11 cellular contexts compared by ENCODE assay signal in genomic region chr16:67165121-67166034, GRCh38. TPM values are rescaled to one million over a fixed set of nuclear protein-coding genes. Genes with fewer than 3 reads are reported as not detected.
DNase-seq lines count a peak whose midpoint lies in the region; ATAC-seq and TF ChIP-seq lines count a peak whose summit lies in the region.
"Had no signal": no experiment of that assay in that cellular context is flagged by ENCODE, and none has a peak within 500 bp of the region (broad histone marks: within the 10 kb centered on the region; RNA-seq: fewer than 3 reads in every experiment).

No MANE protein-coding gene starts in this region.

- no peak overlapping the region for H3K27ac Mint-ChIP-seq in CD8-positive, alpha-beta memory T cell
- no peak overlapping the region for H3K27ac Mint-ChIP-seq in WTC11
- H3K27ac Mint-ChIP-seq: stimulated activated naive CD8-positive, alpha-beta T cell treated with anti-CD3 and anti-CD28 coated beads, Interleukin-15, Interleukin-2, amounts not matched to agents 100 ng/mL and 50 ng/mL, for 24 hours had no signal

- no peaks in the 10 kb centered on the region for H3K36me3 ChIP-seq in CD8-positive, alpha-beta memory T cell (ENCODE audit: insufficient read depth, low read length)
- H3K36me3 ChIP-seq in hepatocyte (replicated peaks; ENCODE audit: insufficient read depth, low read depth) (no peaks in the 10 kb centered on the region), rectal smooth muscle tissue (ENCODE audit: control insufficient read depth, insufficient read depth, low read length) (no peaks in the 10 kb centered on the region)

- H3K27me3 ChIP-seq in CD8-positive, alpha-beta memory T cell (ENCODE audit: insufficient read depth, low read length, poor library complexity, severe bottlenecking) = peaks cover 73% of the 10 kb centered on the region
- peaks cover 75% of the 10 kb centered on the region for H3K27me3 ChIP-seq in hepatocyte
- peaks cover 35% of the 10 kb centered on the region for H3K27me3 ChIP-seq in rectal smooth muscle tissue (ENCODE audit: control insufficient read depth, insufficient read depth, low read length)

- H3K4me3 ChIP-seq in CD8-positive, alpha-beta memory T cell (ENCODE audit: low read length) = no peak overlapping the region
- H3K4me3 ChIP-seq in hepatocyte (no peak overlapping the region), rectal smooth muscle tissue (ENCODE audit: low read length) (peak overlapping the region; percentile 54)

- ATAC-seq in WTC11 (peak; percentile 1; the same call in 1 of the 2 replicates), HG03196 (IDR thresholded peaks at IDR 0.05; ENCODE audit: unreplicated experiment) (no peak), GM21528 (IDR thresholded peaks at IDR 0.05; ENCODE audit: low FRiP score, unreplicated experiment) (no peak)

- H3K9me2 ChIP-seq in hepatocyte (replicated peaks; ENCODE audit: insufficient read depth) = no peaks in the 10 kb centered on the region

- CTCF ChIA-PET in CD8-positive, alpha-beta memory T cell (lab: Charles Lee) = interaction anchor here (3.4 to 17.6 kb wide), 3 partner anchors 10 to 21 kb away, joined by 22 to 205 read pairs (median 80); partner anchors contain the start of genes B3GNT9, EXOC3L1 and MATCAP1
- CTCF ChIA-PET in WTC11 (lab: Charles Lee) = interaction anchor here (0.6 to 15.6 kb wide), 6 partner anchors 9 to 147 kb away, joined by 3 to 386 read pairs (median 4); partner anchors contain the start of genes B3GNT9, FBXL8 and TRADD

- DNase-seq in CD8-positive, alpha-beta memory T cell = no peak
- DNase-seq in WTC11 (ENCODE audit: low spot score) (no peak), hepatocyte (ENCODE audit: low spot score) (no peak), NCI-H146 (lab: John Stamatoyannopoulos, UW) (no peak), NCI-H1417 treated with DMSO at 0.1 percent for 48 hours (lab: John Stamatoyannopoulos, UW) (no peak)
- DNase-seq: GF-D8, NCI-H2029 had no signal

- H3K27ac ChIP-seq in CD8-positive, alpha-beta memory T cell (ENCODE audit: low read depth, low read length) = no peak overlapping the region
- H3K27ac ChIP-seq in hepatocyte (no peak overlapping the region), rectal smooth muscle tissue (ENCODE audit: low read depth, low read length) (peak overlapping the region; percentile 36)

- H3K4me1 Mint-ChIP-seq in CD8-positive, alpha-beta memory T cell = peaks cover 25 to 63% (median 31%) of the 10 kb centered on the region in 3 donors
- peaks cover 38% of the 10 kb centered on the region for H3K4me1 Mint-ChIP-seq in WTC11

- H4K20me1 ChIP-seq in hepatocyte (ENCODE audit: insufficient read depth, poor library complexity, severe bottlenecking) = peaks cover 4% of the 10 kb centered on the region

- POLR2A ChIA-PET in CD8-positive, alpha-beta memory T cell (lab: Charles Lee) = interaction anchor here (1.0 kb wide), 1 partner anchor 10 kb away, joined by 4 read pairs; no protein-coding TSS in a partner anchor
- POLR2A ChIA-PET in WTC11 (lab: Charles Lee) = no interaction called here

- peaks cover 57% of the 10 kb centered on the region for H3K4me1 ChIP-seq in CD8-positive, alpha-beta memory T cell (ENCODE audit: insufficient read depth, low read length)
- H3K4me1 ChIP-seq in hepatocyte (ENCODE audit: insufficient read depth) (peaks cover 47% of the 10 kb centered on the region), rectal smooth muscle tissue (ENCODE audit: control insufficient read depth, insufficient read depth, low read length) (peaks cover 16% of the 10 kb centered on the region)

- H3K4me3 Mint-ChIP-seq in CD8-positive, alpha-beta memory T cell = peak overlapping the region in 4 of 7 donors; percentile 28 to 81 (median 46)
- H3K4me3 Mint-ChIP-seq in WTC11 = peak overlapping the region; percentile 65
- H3K4me3 Mint-ChIP-seq: stimulated activated naive CD8-positive, alpha-beta T cell treated with anti-CD3 and anti-CD28 coated beads, Interleukin-15, Interleukin-2, amounts not matched to agents 100 ng/mL and 50 ng/mL, for 24 hours had no signal

- no peaks in the 10 kb centered on the region for H3K9me3 ChIP-seq in CD8-positive, alpha-beta memory T cell (ENCODE audit: low read length)
- no peaks in the 10 kb centered on the region for H3K9me3 ChIP-seq in hepatocyte (ENCODE audit: low read depth)

- peak overlapping the region; percentile 90 for H3K4me2 ChIP-seq in hepatocyte

- peak overlapping the region; percentile 26 for H2AFZ ChIP-seq in hepatocyte

- peaks cover 59 to 66% of the 10 kb centered on the region in 2 donors for H3K27me3 Mint-ChIP-seq in CD8-positive, alpha-beta memory T cell
- H3K27me3 Mint-ChIP-seq in WTC11 (ENCODE audit: low read depth) = peaks cover 96% of the 10 kb centered on the region

- H3K9ac ChIP-seq in rectal smooth muscle tissue (ENCODE audit: low read length) = no peak overlapping the region

- no peak for TF ChIP-seq CTCF in WTC11 (IDR thresholded peaks at IDR 0.05)
- no peak for TF ChIP-seq CTCF in hepatocyte (IDR thresholded peaks at IDR 0.05; ENCODE audit: poor library complexity)

- no peaks in the 10 kb centered on the region for H3K36me3 Mint-ChIP-seq in CD8-positive, alpha-beta memory T cell
- peaks cover 2% of the 10 kb centered on the region; the same call in 1 of the 2 replicates for H3K36me3 Mint-ChIP-seq in WTC11

- 9% methylated on average over 67 of the region's 80 CpGs for WGBS in hepatocyte (ENCODE audit: low lambda C conversion rate, missing lambda C conversion rate)

- peaks cover 0 to 2% (median 0%) of the 10 kb centered on the region in 5 donors for H3K9me3 Mint-ChIP-seq in CD8-positive, alpha-beta memory T cell
- H3K9me3 Mint-ChIP-seq in WTC11 = no peaks in the 10 kb centered on the region
- H3K9me3 Mint-ChIP-seq: stimulated activated naive CD8-positive, alpha-beta T cell treated with anti-CD3 and anti-CD28 coated beads, Interleukin-15, Interleukin-2, amounts not matched to agents 100 ng/mL and 50 ng/mL, for 24 hours had no signal

- no peaks in the 10 kb centered on the region for H3K79me2 ChIP-seq in hepatocyte

TF ChIP-seq in WTC11, 78 proteins besides CTCF, POLR2A, EP300 and RAD21 (continues in another document):
- no peak for TF ChIP-seq ZNF396 (CRISPR knock-in tag; IDR thresholded peaks at IDR 0.05; ENCODE audit: borderline replicate concordance)
- TF ChIP-seq ARID4B (CRISPR knock-in tag; IDR thresholded peaks at IDR 0.05; ENCODE audit: borderline replicate concordance) = 0 out of 2 replicates have a peak, but pooled peaks have one; percentile 61
- TF ChIP-seq IRF1 (CRISPR knock-in tag; IDR thresholded peaks at IDR 0.05) = peak; percentile 22; the same call in 1 of the 2 replicates

RNA-seq across cellular contexts. Expression of gene HSF4, which starts 0.8 kb away (rescaled TPM):
- total RNA-seq in CD8-positive, alpha-beta memory T cell = 10 to 100 TPM; 11.6 to 13.3 TPM
- polyA plus RNA-seq in CD8-positive, alpha-beta memory T cell = not detected
- total RNA-seq in WTC11 (2021) (2.2 to 2.5 TPM (median 2.3 TPM) in 3 replicates), hepatocyte (3.2 and 5.5 TPM in 2 replicates)
- 8.5 and 15.7 TPM in 2 replicates for polyA plus RNA-seq in hepatocyte

RNA-seq across cellular contexts. Expression of gene NOL3, which starts 5.0 kb away (rescaled TPM):
- total RNA-seq in CD8-positive, alpha-beta memory T cell = 1 to 10 TPM; 2.1 to 2.3 TPM
- 0.91 TPM for polyA plus RNA-seq in CD8-positive, alpha-beta memory T cell
- total RNA-seq in WTC11 (2021) = 8.5 to 10.6 TPM (median 9.7 TPM) in 3 replicates
- 8.1 and 9.3 TPM in 2 replicates for total RNA-seq in hepatocyte
- polyA plus RNA-seq in hepatocyte = 10.9 and 11.0 TPM in 2 replicates

RNA-seq across cellular contexts. Expression of gene FBXL8, which starts 5.6 kb away (rescaled TPM):
- 10 to 100 TPM; 10.5 to 14.3 TPM for total RNA-seq in CD8-positive, alpha-beta memory T cell
- polyA plus RNA-seq in CD8-positive, alpha-beta memory T cell = 11.6 TPM
- total RNA-seq in WTC11 (2021) (1.1 to 1.2 TPM (median 1.1 TPM) in 3 replicates), hepatocyte (10.7 and 11.1 TPM in 2 replicates)
- polyA plus RNA-seq in hepatocyte = 15.9 and 19.8 TPM in 2 replicates

RNA-seq across cellular contexts. Expression of gene TRADD, which starts 5.7 kb away (rescaled TPM):
- total RNA-seq in CD8-positive, alpha-beta memory T cell = 10 to 100 TPM; 23.8 to 28.7 TPM
- 141 TPM for polyA plus RNA-seq in CD8-positive, alpha-beta memory T cell
- total RNA-seq in WTC11 (2021) (1.4 to 2.1 TPM (median 1.7 TPM) in 3 replicates), hepatocyte (18.5 and 21.9 TPM in 2 replicates)
- polyA plus RNA-seq in hepatocyte = 31.4 and 32.4 TPM in 2 replicates

RNA-seq across cellular contexts. Expression of gene B3GNT9, which starts 14.6 kb away (rescaled TPM):
- 1 to 10 TPM; 2.4 to 2.7 TPM for total RNA-seq in CD8-positive, alpha-beta memory T cell
- 5.0 TPM for polyA plus RNA-seq in CD8-positive, alpha-beta memory T cell
- 6.4 to 7.8 TPM (median 7.6 TPM) in 3 replicates for total RNA-seq in WTC11 (2021)
- 33.3 and 34.5 TPM in 2 replicates for total RNA-seq in hepatocyte
- 37.5 and 44.2 TPM in 2 replicates for polyA plus RNA-seq in hepatocyte
